ENCODE assay signal across 1 cellular context in genomic region chr2:167981945-167982344, GRCh38.
TF ChIP-seq lines count a peak whose summit lies in the region.

No MANE protein-coding gene starts in this region.

TF ChIP-seq in IMR-90, 13 proteins besides CTCF, POLR2A, EP300 and RAD21:
- TF ChIP-seq CHD1 (IDR thresholded peaks at IDR 0.05; ENCODE audit: low read depth, low read length) (no peak), NFE2L2 (IDR thresholded peaks at IDR 0.05; ENCODE audit: low read depth, low read length) (no peak), CEBPB (IDR thresholded peaks at IDR 0.05; ENCODE audit: low read depth, low read length) (0 out of 2 replicates have a peak, but pooled peaks have one; percentile 14), SMC3 (IDR thresholded peaks at IDR 0.05; ENCODE audit: low read depth, low read length) (no peak), MXI1 (IDR thresholded peaks at IDR 0.05; ENCODE audit: borderline replicate concordance, low read depth, low read length) (no peak), BHLHE40 (IDR thresholded peaks at IDR 0.05; ENCODE audit: low read depth, low read length) (no peak), MAZ (IDR thresholded peaks at IDR 0.05; ENCODE audit: borderline replicate concordance, low read depth, low read length) (no peak), FOS (IDR thresholded peaks at IDR 0.05; ENCODE audit: low read depth, low read length) (no peak)
